26 cellular contexts compared by ENCODE assay signal in genomic region chr3:192896208-192896607, GRCh38. TPM values are rescaled to one million over a fixed set of nuclear protein-coding genes. Genes with fewer than 3 reads are reported as not detected.
DNase-seq lines count a peak whose midpoint lies in the region; ATAC-seq and TF ChIP-seq lines count a peak whose summit lies in the region.
"Had no signal": no experiment of that assay in that cellular context is flagged by ENCODE, and none has a peak within 500 bp of the region (broad histone marks: within the 10 kb centered on the region; RNA-seq: fewer than 3 reads in every experiment).

No MANE protein-coding gene starts in this region.

- peaks cover 26% of the 10 kb centered on the region for H3K36me3 Mint-ChIP-seq in T-helper 2 cell treated with Interferon-gamma antibody and Interleukin-4, amounts not matched to agents 5 μg/mL and 100 μg/mL, for 36 hours (ENCODE audit: low read depth)
- H3K36me3 Mint-ChIP-seq in H9 (ENCODE audit: insufficient read depth in 1 of 3, low read depth in 3 of 3) (peaks cover 0 to 4% (median 0%) of the 10 kb centered on the region in 3 experiments; a peak in 2 of 7 replicates), nephron (ENCODE audit: low read depth) (peaks cover 4% of the 10 kb centered on the region)
- H3K36me3 Mint-ChIP-seq in activated T-helper 17 cell treated with anti-CD3 and anti-CD28 coated beads, Interleukin-2, amount 50 U/mL, for 72 hours (ENCODE audit: low read depth) = peaks cover 33% of the 10 kb centered on the region
- H3K36me3 Mint-ChIP-seq: CD14-positive monocyte; stimulated activated naive B cell treated with anti-CD40 and anti-IgM and Interleukin-4, amounts not matched to agents 10 μg/mL and 1 μg/mL and 100 μg/mL, for 72 hours had no signal

- no peaks in the 10 kb centered on the region for H3K27me3 ChIP-seq in H9 (ENCODE audit: insufficient read depth, low read length)
- H3K27me3 ChIP-seq: gastroesophageal sphincter had no signal

- peaks cover 33% of the 10 kb centered on the region; the same call in 1 of the 2 replicates for H3K79me2 ChIP-seq in H9 (ENCODE audit: insufficient read depth, low read length)

- H3K4ac ChIP-seq in H9 (ENCODE audit: low read depth, low read length) = no peak overlapping the region

- no peaks in the 10 kb centered on the region for H4K20me1 ChIP-seq in H9 (ENCODE audit: control insufficient read depth, insufficient read depth, insufficient read length)

- no peak overlapping the region for H2BK12ac ChIP-seq in H9 (ENCODE audit: insufficient read length, low read depth, low read length)

- no peak overlapping the region for H4K8ac ChIP-seq in H9 (replicated peaks; ENCODE audit: insufficient read length, low read depth, low read length)

- H3K27ac ChIP-seq in H9 (ENCODE audit: insufficient read length, low read depth, low read length) = no peak overlapping the region
- H3K27ac ChIP-seq: gastroesophageal sphincter, lower lobe of right lung, VCaP had no signal

- H3K23me2 ChIP-seq in H9 (ENCODE audit: insufficient read length, low read depth, low read length, poor library complexity, severe bottlenecking) = no peaks in the 10 kb centered on the region

- peaks cover 17% of the 10 kb centered on the region for H3K4me1 ChIP-seq in H9 (ENCODE audit: insufficient read depth, low read length)

- no peak overlapping the region for H3K14ac ChIP-seq in H9 (ENCODE audit: insufficient read depth, low read length)

- H2BK120ac ChIP-seq in H9 (ENCODE audit: low read depth, low read length, poor library complexity, severe bottlenecking) = no peak overlapping the region

- peaks cover 77% of the 10 kb centered on the region for H3K4me1 Mint-ChIP-seq in T-helper 2 cell treated with Interferon-gamma antibody and Interleukin-4, amounts not matched to agents 5 μg/mL and 100 μg/mL, for 36 hours (ENCODE audit: low read depth)
- peaks cover 50 to 57% of the 10 kb centered on the region in 2 experiments for H3K4me1 Mint-ChIP-seq in H9
- H3K4me1 Mint-ChIP-seq in activated T-helper 17 cell treated with anti-CD3 and anti-CD28 coated beads, Interleukin-2, amount 50 U/mL, for 72 hours = peaks cover 45% of the 10 kb centered on the region
- peaks cover 28% of the 10 kb centered on the region for H3K4me1 Mint-ChIP-seq in nephron

- no peak overlapping the region for H3K4me2 ChIP-seq in H9 (ENCODE audit: insufficient read depth, insufficient read length, low read length)

- peak overlapping the region; percentile 25 for H3K18ac ChIP-seq in H9 (ENCODE audit: insufficient read length, low read depth, low read length)

- no peak overlapping the region for H2BK20ac ChIP-seq in H9 (ENCODE audit: low read depth, low read length, poor library complexity, severe bottlenecking)

- H3K79me1 ChIP-seq in H9 (ENCODE audit: insufficient read depth, low read depth, low read length, poor library complexity, severe bottlenecking) = peaks cover 3% of the 10 kb centered on the region

- no peaks in the 10 kb centered on the region for H3K9me3 ChIP-seq in H9 (ENCODE audit: control insufficient read depth, low read depth, low read length)
- H3K9me3 ChIP-seq: gastroesophageal sphincter, lower lobe of right lung had no signal

- no peak overlapping the region for H3T11ph ChIP-seq in H9 (ENCODE audit: low read length)

- H3K4me3 Mint-ChIP-seq in T-helper 2 cell treated with Interferon-gamma antibody and Interleukin-4, amounts not matched to agents 5 μg/mL and 100 μg/mL, for 36 hours = peak overlapping the region; percentile 2
- no peak overlapping the region for H3K4me3 Mint-ChIP-seq in H9
- H3K4me3 Mint-ChIP-seq in activated T-helper 17 cell treated with anti-CD3 and anti-CD28 coated beads, Interleukin-2, amount 50 U/mL, for 72 hours = peak overlapping the region; percentile 75
- no peak overlapping the region for H3K4me3 Mint-ChIP-seq in nephron
- H3K4me3 Mint-ChIP-seq: activated CD4-positive, alpha-beta T cell treated with anti-CD3 and anti-CD28 coated beads for 36 hours; activated naive CD4-positive, alpha-beta T cell treated with anti-CD3 and anti-CD28 coated beads, Interleukin-2, amount 50 U/mL, for 24 hours; CD14-positive monocyte; stimulated activated naive B cell treated with anti-CD40 and anti-IgM and Interleukin-4, amounts not matched to agents 10 μg/mL and 1 μg/mL and 100 μg/mL, for 72 hours had no signal

- peaks cover 36% of the 10 kb centered on the region for H3K27me3 Mint-ChIP-seq in T-helper 2 cell treated with Interferon-gamma antibody and Interleukin-4, amounts not matched to agents 5 μg/mL and 100 μg/mL, for 36 hours (ENCODE audit: low read depth)
- H3K27me3 Mint-ChIP-seq in H9 (ENCODE audit: low read depth) (no peaks in the 10 kb centered on the region), nephron (ENCODE audit: low read depth) (peaks cover 3% of the 10 kb centered on the region)
- peaks cover 7% of the 10 kb centered on the region for H3K27me3 Mint-ChIP-seq in activated T-helper 17 cell treated with anti-CD3 and anti-CD28 coated beads, Interleukin-2, amount 50 U/mL, for 72 hours

- H3K9ac ChIP-seq in H9 (ENCODE audit: extremely low read depth, insufficient read length, low read length) = no peak overlapping the region

- WGBS in H9 (ENCODE audit: extremely low coverage, insufficient read length, low lambda C conversion rate) = no CpG with 5 or more reads among the region's 5 CpGs

- no peak overlapping the region for H4K5ac ChIP-seq in H9 (ENCODE audit: insufficient read length, low read depth, low read length)

- H2BK5ac ChIP-seq in H9 (ENCODE audit: insufficient read length, low read length) = no peak overlapping the region

- no peak for ATAC-seq in activated T-helper 17 cell treated with anti-CD3 and anti-CD28 coated beads, Interleukin-2, amount 50 U/mL, for 72 hours (replicated peaks)
- no peak for ATAC-seq in HG02970 (IDR thresholded peaks at IDR 0.05; ENCODE audit: low FRiP score, unreplicated experiment)
- ATAC-seq: activated CD4-positive, alpha-beta T cell treated with anti-CD3 and anti-CD28 coated beads for 36 hours; gastroesophageal sphincter; lower lobe of right lung; stimulated activated naive B cell treated with anti-CD40 and anti-IgM and Interleukin-4, amounts not matched to agents 10 μg/mL and 1 μg/mL and 100 μg/mL, for 72 hours had no signal

- H3K56ac ChIP-seq in H9 (ENCODE audit: insufficient read length, low read depth, low read length) = no peak overlapping the region

- H4K91ac ChIP-seq in H9 (ENCODE audit: insufficient read length, low read depth, low read length) = no peak overlapping the region

- no peak overlapping the region for H2AK5ac ChIP-seq in H9 (ENCODE audit: insufficient read length, low read length)

- DNase-seq in T-helper 2 cell treated with Interferon-gamma antibody and Interleukin-4, amounts not matched to agents 5 μg/mL and 100 μg/mL, for 36 hours (ENCODE audit: low spot score) = no peak
- DNase-seq in T-helper 2 cell (no peak), H9 (no peak), AML-193 (lab: John Stamatoyannopoulos, UW) (no peak), cerebellar nuclear complex (lab: John Stamatoyannopoulos, UW) (no peak)
- DNase-seq: 8988T; activated CD4-positive, alpha-beta T cell treated with anti-CD3 and anti-CD28 coated beads for 36 hours; amniotic stem cell; HCEC 1CT; hippocampal formation; lower lobe of right lung; NCI-H1436 treated with DMSO at 0.1 percent for 48 hours; NCI-H2081 treated with DMSO at 0.1 percent for 48 hours; NCI-H2227 treated with DMSO at 0.1 percent for 48 hours; NCI-H526 treated with DMSO at 0.1 percent for 48 hours; SHP77; stimulated activated naive B cell treated with anti-CD40 and anti-IgM and Interleukin-4, amounts not matched to agents 10 μg/mL and 1 μg/mL and 100 μg/mL, for 72 hours; substantia nigra; T1000 had no signal

- no peak overlapping the region for H2AFZ ChIP-seq in H9 (ENCODE audit: low read length)

- H2BK15ac ChIP-seq in H9 (ENCODE audit: low read depth, low read length) = no peak overlapping the region

- no peak for TF ChIP-seq CTCF in H9 (conservative IDR thresholded peaks at IDR 0.05)
- TF ChIP-seq CTCF in nephron (IDR thresholded peaks at IDR 0.05; ENCODE audit: unreplicated experiment in 3 of 3) = no peak

- no peaks in the 10 kb centered on the region for H3K9me3 Mint-ChIP-seq in T-helper 2 cell treated with Interferon-gamma antibody and Interleukin-4, amounts not matched to agents 5 μg/mL and 100 μg/mL, for 36 hours
- H3K9me3 Mint-ChIP-seq in H9 (no peaks in the 10 kb centered on the region), nephron (no peaks in the 10 kb centered on the region)
- H3K9me3 Mint-ChIP-seq in activated T-helper 17 cell treated with anti-CD3 and anti-CD28 coated beads, Interleukin-2, amount 50 U/mL, for 72 hours = no peaks in the 10 kb centered on the region
- H3K9me3 Mint-ChIP-seq: activated naive CD4-positive, alpha-beta T cell treated with anti-CD3 and anti-CD28 coated beads, Interleukin-2, amount 50 U/mL, for 24 hours had no signal

- no peak overlapping the region for H3K27ac Mint-ChIP-seq in T-helper 2 cell treated with Interferon-gamma antibody and Interleukin-4, amounts not matched to agents 5 μg/mL and 100 μg/mL, for 36 hours
- H3K27ac Mint-ChIP-seq in H9 = no peak overlapping the region; a peak in 1 of 7 replicates
- H3K27ac Mint-ChIP-seq in activated T-helper 17 cell treated with anti-CD3 and anti-CD28 coated beads, Interleukin-2, amount 50 U/mL, for 72 hours = peak overlapping the region; percentile 70
- H3K27ac Mint-ChIP-seq in nephron = peak overlapping the region in 2 of 3 experiments; percentile 5 to 32
- H3K27ac Mint-ChIP-seq: activated CD4-positive, alpha-beta T cell treated with anti-CD3 and anti-CD28 coated beads for 36 hours; activated naive CD4-positive, alpha-beta T cell treated with anti-CD3 and anti-CD28 coated beads, Interleukin-2, amount 50 U/mL, for 24 hours; stimulated activated naive B cell treated with anti-CD40 and anti-IgM and Interleukin-4, amounts not matched to agents 10 μg/mL and 1 μg/mL and 100 μg/mL, for 72 hours had no signal

- H3K23ac ChIP-seq in H9 (ENCODE audit: insufficient read length, low read depth, low read length) = no peak overlapping the region

RNA-seq across cellular contexts. Expression of gene MB21D2, which starts 21.4 kb away (rescaled TPM):
- 19.1 and 20.8 TPM in 2 replicates for total RNA-seq in H9 (2021)
- total RNA-seq in activated T-helper 17 cell treated with anti-CD3 and anti-CD28 coated beads, Interleukin-2, amount 50 U/mL, for 72 hours = 10 to 100 TPM; 13.4 to 13.9 TPM

Comparison
In these comparisons a context has a peak if more than half of its experiments do, and no peak if none do; other contexts are left out.
1. H3K27ac Mint-ChIP-seq: peak in activated T-helper 17 cell treated with anti-CD3 and anti-CD28 coated beads, Interleukin-2, amount 50 U/mL, for 72 hours (single experiment) and nephron (2 of 3); none in T-helper 2 cell treated with Interferon-gamma antibody and Interleukin-4, amounts not matched to agents 5 μg/mL and 100 μg/mL, for 36 hours (single experiment) and H9 (0 of 3).
2. H3K4me3 Mint-ChIP-seq: peak in T-helper 2 cell treated with Interferon-gamma antibody and Interleukin-4, amounts not matched to agents 5 μg/mL and 100 μg/mL, for 36 hours (single experiment) and activated T-helper 17 cell treated with anti-CD3 and anti-CD28 coated beads, Interleukin-2, amount 50 U/mL, for 72 hours (single experiment); none in H9 (0 of 2) and nephron (0 of 3).